ENCODE assay signal across 19 cellular contexts in the genomic region with DNA sequence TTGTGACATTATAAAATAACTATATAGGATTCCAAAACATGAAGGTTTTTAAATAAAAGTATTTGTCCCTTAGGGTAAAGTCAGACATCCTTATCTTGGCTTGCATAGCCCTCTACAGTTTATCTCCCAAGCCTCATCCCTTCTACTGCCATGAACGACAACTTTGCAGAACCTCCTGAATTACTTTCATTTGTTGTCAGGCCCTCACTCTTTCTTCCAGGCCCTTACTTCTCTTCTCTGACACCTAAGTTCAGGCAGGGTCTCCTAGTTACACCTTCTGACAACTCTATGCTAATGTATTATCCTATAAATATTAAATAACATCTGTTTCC.
DNase-seq lines count a peak whose midpoint lies in the region; ATAC-seq and TF ChIP-seq lines count a peak whose summit lies in the region.
"Had no signal": no experiment of that assay in that cellular context is flagged by ENCODE, and none has a peak within 500 bp of the region (broad histone marks: within the 10 kb centered on the region; RNA-seq: fewer than 3 reads in every experiment).

No MANE protein-coding gene starts in this region.

- 13% methylated on average over 1 of the region's 1 CpG for WGBS in smooth muscle cell (ENCODE audit: low lambda C conversion rate)

- no peaks in the 10 kb centered on the region for H3K36me3 ChIP-seq in smooth muscle cell (ENCODE audit: low read depth)
- H3K36me3 ChIP-seq: suprapubic skin had no signal

- H4K20me1 ChIP-seq in smooth muscle cell (ENCODE audit: low read depth) = no peaks in the 10 kb centered on the region

- H3K4me3 ChIP-seq in smooth muscle cell = no peak overlapping the region
- H3K4me3 ChIP-seq: suprapubic skin had no signal

- no peak for TF ChIP-seq CTCF in smooth muscle cell (IDR thresholded peaks at IDR 0.05; ENCODE audit: borderline replicate concordance, insufficient read depth, poor library complexity, severe bottlenecking)

- H3F3A ChIP-seq in smooth muscle cell (ENCODE audit: low read depth) = no peaks in the 10 kb centered on the region

- H3K9ac ChIP-seq in smooth muscle cell (ENCODE audit: low read depth) = no peak overlapping the region

- H3K4me1 Mint-ChIP-seq in T-helper 1 cell treated with Interleukin-12 subunit alpha and Interleukin-12 subunit beta and Interleukin-4 antibody, amounts not matched to agents 30 μg/mL and 1 μg/mL, for 36 hours (ENCODE audit: low read depth) = peaks cover 67% of the 10 kb centered on the region
- peaks cover 72 to 84% of the 10 kb centered on the region in 2 donors for H3K4me1 Mint-ChIP-seq in effector memory CD8-positive, alpha-beta T cell (ENCODE audit: low read depth in 2 of 2)

- H3K9me3 ChIP-seq in smooth muscle cell (replicated peaks; ENCODE audit: low read depth) = no peaks in the 10 kb centered on the region
- H3K9me3 ChIP-seq: suprapubic skin had no signal

- H3K27ac Mint-ChIP-seq in T-helper 1 cell treated with Interleukin-12 subunit alpha and Interleukin-12 subunit beta and Interleukin-4 antibody, amounts not matched to agents 30 μg/mL and 1 μg/mL, for 36 hours = peak overlapping the region; percentile 67
- H3K27ac Mint-ChIP-seq in effector memory CD8-positive, alpha-beta T cell = peak overlapping the region; percentile 89 to 95

- ATAC-seq in effector memory CD8-positive, alpha-beta T cell (replicated peaks) = no peak

- H3K9me3 Mint-ChIP-seq in T-helper 1 cell treated with Interleukin-12 subunit alpha and Interleukin-12 subunit beta and Interleukin-4 antibody, amounts not matched to agents 30 μg/mL and 1 μg/mL, for 36 hours = peaks cover 19% of the 10 kb centered on the region
- H3K9me3 Mint-ChIP-seq in effector memory CD8-positive, alpha-beta T cell = peaks cover 4 to 8% of the 10 kb centered on the region in 2 donors

- H3K79me2 ChIP-seq in smooth muscle cell (ENCODE audit: low read depth) = no peaks in the 10 kb centered on the region

- no peak for DNase-seq in T-helper 1 cell
- peak; percentile 81 for DNase-seq in OCI-M1 (lab: John Stamatoyannopoulos, UW)
- DNase-seq in effector memory CD8-positive, alpha-beta T cell = no peak
- no peak for DNase-seq in smooth muscle cell (lab: John Stamatoyannopoulos, UW; ENCODE audit: unreplicated experiment)
- DNase-seq in GDM1 (lab: John Stamatoyannopoulos, UW) = no peak
- DNase-seq in iPS-NIHi11 (ENCODE audit: low spot score) = no peak
- DNase-seq in substantia nigra (lab: John Stamatoyannopoulos, UW) = no peak
- DNase-seq: activated CD4-positive, CD25-positive, alpha-beta regulatory T cell; CD4-positive, CD25-positive, alpha-beta regulatory T cell; DMS79 treated with DMSO at 0.1 percent for 48 hours; GOT3; head of caudate nucleus; NCI-H1694 treated with DMSO at 0.1 percent for 48 hours; NCI-H226; Right ventricle myocardium superior; stimulated activated CD4-positive, alpha-beta T cell treated with anti-CD3 and anti-CD28 coated beads, Interleukin-4, amount 100 ng/mL, for 1 hour had no signal

- no peaks in the 10 kb centered on the region for H3K27me3 Mint-ChIP-seq in T-helper 1 cell treated with Interleukin-12 subunit alpha and Interleukin-12 subunit beta and Interleukin-4 antibody, amounts not matched to agents 30 μg/mL and 1 μg/mL, for 36 hours (ENCODE audit: low read depth)
- H3K27me3 Mint-ChIP-seq in effector memory CD8-positive, alpha-beta T cell = no peaks in the 10 kb centered on the region
- H3K27me3 Mint-ChIP-seq: CD4-positive, CD25-positive, alpha-beta regulatory T cell had no signal

- peak overlapping the region; percentile 46 for H3K4me2 ChIP-seq in smooth muscle cell

- H3K27ac ChIP-seq in smooth muscle cell (ENCODE audit: low read depth) = no peak overlapping the region
- no peak overlapping the region for H3K27ac ChIP-seq in substantia nigra (ENCODE audit: low read depth, low read length, poor library complexity, severe bottlenecking)
- H3K27ac ChIP-seq: suprapubic skin had no signal

- no peak overlapping the region for H3K4me3 Mint-ChIP-seq in T-helper 1 cell treated with Interleukin-12 subunit alpha and Interleukin-12 subunit beta and Interleukin-4 antibody, amounts not matched to agents 30 μg/mL and 1 μg/mL, for 36 hours
- H3K4me3 Mint-ChIP-seq in effector memory CD8-positive, alpha-beta T cell = peak overlapping the region; percentile 62 to 75
- H3K4me3 Mint-ChIP-seq: endodermal cell had no signal

- no peaks in the 10 kb centered on the region for H3K27me3 ChIP-seq in smooth muscle cell (ENCODE audit: low read depth)
- H3K27me3 ChIP-seq: suprapubic skin had no signal

- no peak overlapping the region for H2AFZ ChIP-seq in smooth muscle cell (ENCODE audit: low read depth)

- H3K36me3 Mint-ChIP-seq in T-helper 1 cell treated with Interleukin-12 subunit alpha and Interleukin-12 subunit beta and Interleukin-4 antibody, amounts not matched to agents 30 μg/mL and 1 μg/mL, for 36 hours (ENCODE audit: low read depth) = peaks cover 15% of the 10 kb centered on the region
- peaks cover 4% of the 10 kb centered on the region for H3K36me3 Mint-ChIP-seq in effector memory CD8-positive, alpha-beta T cell (ENCODE audit: insufficient read depth)
- H3K36me3 Mint-ChIP-seq: CD4-positive, CD25-positive, alpha-beta regulatory T cell had no signal

- H3K4me1 ChIP-seq in smooth muscle cell (ENCODE audit: low read depth) = peaks cover 21% of the 10 kb centered on the region
